9 cellular contexts compared by ENCODE assay signal in the genomic region with DNA sequence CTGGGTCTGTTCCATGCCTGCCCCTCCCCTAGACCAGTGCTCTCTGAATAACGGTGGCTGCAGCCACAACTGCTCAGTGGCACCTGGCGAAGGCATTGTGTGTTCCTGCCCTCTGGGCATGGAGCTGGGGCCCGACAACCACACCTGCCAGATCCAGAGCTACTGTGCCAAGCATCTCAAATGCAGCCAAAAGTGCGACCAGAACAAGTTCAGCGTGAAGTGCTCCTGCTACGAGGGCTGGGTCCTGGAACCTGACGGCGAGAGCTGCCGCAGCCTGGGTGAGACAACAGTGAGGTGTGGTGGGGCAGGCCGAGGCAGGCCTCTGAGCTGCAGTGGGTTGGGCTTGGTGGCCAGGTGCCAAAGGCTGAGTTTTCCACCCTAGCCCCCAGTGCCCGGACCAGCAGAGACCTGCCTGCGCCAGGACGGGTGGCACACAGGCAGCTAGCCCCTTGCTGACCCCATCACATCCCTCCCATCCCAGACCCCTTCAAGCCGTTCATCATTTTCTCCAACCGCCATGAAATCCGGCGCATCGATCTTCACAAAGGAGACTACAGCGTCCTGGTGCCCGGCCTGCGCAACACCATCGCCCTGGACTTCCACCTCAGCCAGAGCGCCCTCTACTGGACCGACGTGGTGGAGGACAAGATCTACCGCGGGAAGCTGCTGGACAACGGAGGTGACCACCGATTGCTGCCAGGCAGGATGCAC. TPM values are rescaled to one million over a fixed set of nuclear protein-coding genes. Genes with fewer than 3 reads are reported as not detected.
DNase-seq lines count a peak whose midpoint lies in the region; TF ChIP-seq lines count a peak whose summit lies in the region.
"Had no signal": no experiment of that assay in that cellular context is flagged by ENCODE, and none has a peak within 500 bp of the region (broad histone marks: within the 10 kb centered on the region; RNA-seq: fewer than 3 reads in every experiment).

No MANE protein-coding gene starts in this region.

- no peaks in the 10 kb centered on the region for H3K79me2 ChIP-seq in mesendoderm (ENCODE audit: control insufficient read depth, insufficient read depth, low read length)

- H2BK120ac ChIP-seq in mesendoderm (ENCODE audit: low read depth, low read length), result no peak overlapping the region

- H3K56ac ChIP-seq in mesendoderm (ENCODE audit: low read length), result no peak overlapping the region

- H3K4me1 Mint-ChIP-seq in endodermal cell, result no peaks in the 10 kb centered on the region
- H3K4me1 Mint-ChIP-seq: CD8-positive, alpha-beta memory T cell had no signal

- H3K4me3 ChIP-seq in endodermal cell (ENCODE audit: low read length) (no peak overlapping the region), mesendoderm (ENCODE audit: low read length) (no peak overlapping the region)

- H2BK15ac ChIP-seq in mesendoderm (replicated peaks; ENCODE audit: low read depth), result no peak overlapping the region

- 73 to 79% methylated on average over 17 to 29 of the region's 29 CpGs for WGBS in endodermal cell (ENCODE audit: insufficient coverage in 1 of 2, insufficient read length in 1 of 2), 2 experiments
- no CpG with 5 or more reads among the region's 29 CpGs for WGBS in mesendoderm (ENCODE audit: extremely low coverage, insufficient coverage, low lambda C conversion rate)

- H3K27ac ChIP-seq in endodermal cell (ENCODE audit: low read depth, low read length) (no peak overlapping the region), mesendoderm (ENCODE audit: low read depth, low read length) (no peak overlapping the region)

- peak overlapping the region; percentile 79 for H3K27ac Mint-ChIP-seq in endodermal cell
- H3K27ac Mint-ChIP-seq: CD8-positive, alpha-beta memory T cell had no signal

- H2AK5ac ChIP-seq in mesendoderm (ENCODE audit: low read length), result no peak overlapping the region

- H3K9me3 Mint-ChIP-seq in endodermal cell, result no peaks in the 10 kb centered on the region
- H3K9me3 Mint-ChIP-seq: CD8-positive, alpha-beta memory T cell had no signal

- no peak overlapping the region for H4K8ac ChIP-seq in mesendoderm (ENCODE audit: low read depth, low read length)

- H2BK5ac ChIP-seq in mesendoderm (ENCODE audit: low read length), result no peak overlapping the region

- H3K18ac ChIP-seq in mesendoderm (ENCODE audit: low read length), result no peak overlapping the region

- no peak overlapping the region for H3K4me2 ChIP-seq in mesendoderm (ENCODE audit: low read length)

- H3K36me3 Mint-ChIP-seq in endodermal cell (ENCODE audit: low read depth), result peaks cover 61% of the 10 kb centered on the region
- H3K36me3 Mint-ChIP-seq: CD8-positive, alpha-beta memory T cell had no signal

- no peaks in the 10 kb centered on the region for H3K9me3 ChIP-seq in endodermal cell (ENCODE audit: control insufficient read depth, low read length)

- no peaks in the 10 kb centered on the region for H3K27me3 ChIP-seq in endodermal cell (ENCODE audit: control insufficient read depth, insufficient read depth, low read length, poor library complexity, severe bottlenecking)
- no peaks in the 10 kb centered on the region for H3K27me3 ChIP-seq in mesendoderm (ENCODE audit: insufficient read depth, low read length, poor library complexity)

- H3K4me1 ChIP-seq in endodermal cell (ENCODE audit: control insufficient read depth, insufficient read depth, low read length) (no peaks in the 10 kb centered on the region), mesendoderm (ENCODE audit: control insufficient read depth, low read depth, low read length) (no peaks in the 10 kb centered on the region)

- H3K9ac ChIP-seq in endodermal cell (ENCODE audit: extremely low read depth, low read length, poor library complexity, severe bottlenecking) (no peak overlapping the region), mesendoderm (ENCODE audit: low read length) (no peak overlapping the region)

- peaks cover 61% of the 10 kb centered on the region for H3K36me3 ChIP-seq in endodermal cell (ENCODE audit: control insufficient read depth, insufficient read depth, low read length)
- peaks cover 24% of the 10 kb centered on the region for H3K36me3 ChIP-seq in mesendoderm (ENCODE audit: control insufficient read depth, insufficient read depth, low read length)

- peak; percentile 16 to 54 for DNase-seq in activated CD4-positive, alpha-beta T cell treated with anti-CD3 and anti-CD28 coated beads for 24 hours (ENCODE audit: low read depth in 2 of 2)
- DNase-seq in activated CD4-positive, alpha-beta T cell treated with anti-CD3 and anti-CD28 coated beads for 1 hour, result no peak
- DNase-seq in NCI-H226 (peak; percentile 68), endodermal cell (peak; percentile 98), mesendoderm (peak; percentile 75), stromal cell of bone marrow (ENCODE audit: low read depth) (peak; percentile 48), NCI-H524 treated with DMSO at 0.1 percent for 48 hours (lab: John Stamatoyannopoulos, UW) (no peak)
- DNase-seq in activated CD4-positive, alpha-beta T cell treated with anti-CD3 and anti-CD28 coated beads, Interleukin-2, amount 50 U/mL, for 48 hours, result peak; percentile 72 to 76

- H3K23ac ChIP-seq in mesendoderm (ENCODE audit: low read length), result no peak overlapping the region

- no peak overlapping the region for H4K5ac ChIP-seq in mesendoderm (ENCODE audit: low read length)

- TF ChIP-seq CTCF in endodermal cell (conservative IDR thresholded peaks at IDR 0.05), result peak; percentile 87

- no peak overlapping the region for H3K4me3 Mint-ChIP-seq in endodermal cell
- H3K4me3 Mint-ChIP-seq: CD8-positive, alpha-beta memory T cell had no signal

- no peaks in the 10 kb centered on the region for H3K79me1 ChIP-seq in mesendoderm (ENCODE audit: low read length)

- no peak overlapping the region for H3K4ac ChIP-seq in mesendoderm (ENCODE audit: low read depth, low read length)

- H3K27me3 Mint-ChIP-seq in endodermal cell (ENCODE audit: insufficient read depth), result no peaks in the 10 kb centered on the region
- H3K27me3 Mint-ChIP-seq: CD8-positive, alpha-beta memory T cell had no signal

RNA-seq across cellular contexts. Expression of a gene that starts 28.2 kb away (rescaled TPM):
- total RNA-seq in endodermal cell, result not detected
- polyA plus RNA-seq in endodermal cell (2013, experiment 1 of 2), result not detected
- not detected for polyA plus RNA-seq in endodermal cell (2013, experiment 2 of 2)
- polyA plus RNA-seq in mesendoderm (2013, experiment 1 of 2), result not detected
- polyA plus RNA-seq in mesendoderm (2013, experiment 2 of 2), result not detected
- total RNA-seq: CD8-positive, alpha-beta memory T cell had no signal
- polyA plus RNA-seq: CD8-positive, alpha-beta memory T cell had no signal

RNA-seq across cellular contexts. Expression of a gene that starts 41.0 kb away (rescaled TPM):
- total RNA-seq in endodermal cell, result 1 to 10 TPM in 1 of 2 donors, under 1 TPM in 1; 0.31 to 1.1 TPM
- 7.8 TPM for polyA plus RNA-seq in endodermal cell (2013, experiment 1 of 2)
- polyA plus RNA-seq in endodermal cell (2013, experiment 2 of 2), result 6.4 TPM
- polyA plus RNA-seq in mesendoderm (2013, experiment 1 of 2), result 0.52 TPM
- 0.42 TPM for polyA plus RNA-seq in mesendoderm (2013, experiment 2 of 2)
- polyA plus RNA-seq: CD8-positive, alpha-beta memory T cell had no signal

RNA-seq across cellular contexts. Expression of a gene that starts 47.3 kb away (rescaled TPM):
- 10 to 100 TPM; 74.5 to 87.7 TPM for total RNA-seq in endodermal cell
- polyA plus RNA-seq in endodermal cell (2013, experiment 1 of 2), result 42.2 TPM
- 43.6 TPM for polyA plus RNA-seq in endodermal cell (2013, experiment 2 of 2)
- polyA plus RNA-seq in mesendoderm (2013, experiment 1 of 2), result 16.1 TPM
- 15.2 TPM for polyA plus RNA-seq in mesendoderm (2013, experiment 2 of 2)

RNA-seq across cellular contexts. Expression of a gene that starts 53.9 kb away (rescaled TPM):
- 100 to 1,000 TPM in 1 of 2 donors, 10 to 100 TPM in 1; 76.7 to 134 TPM for total RNA-seq in endodermal cell
- 141 TPM for polyA plus RNA-seq in endodermal cell (2013, experiment 1 of 2)
- polyA plus RNA-seq in endodermal cell (2013, experiment 2 of 2), result 96.2 TPM
- polyA plus RNA-seq in mesendoderm (2013, experiment 1 of 2), result 223 TPM
- polyA plus RNA-seq in mesendoderm (2013, experiment 2 of 2), result 222 TPM

Comparison
In these comparisons a context has a peak if more than half of its experiments do, and no peak if none do; other contexts are left out.
1. DNase-seq: peak in activated CD4-positive, alpha-beta T cell treated with anti-CD3 and anti-CD28 coated beads for 24 hours (2 of 2), NCI-H226 (single experiment), activated CD4-positive, alpha-beta T cell treated with anti-CD3 and anti-CD28 coated beads, Interleukin-2, amount 50 U/mL, for 48 hours (2 of 2), endodermal cell (single experiment), mesendoderm (single experiment) and stromal cell of bone marrow (single experiment); none in activated CD4-positive, alpha-beta T cell treated with anti-CD3 and anti-CD28 coated beads for 1 hour (single experiment) and NCI-H524 treated with DMSO at 0.1 percent for 48 hours (single experiment).